9 cellular contexts compared by ENCODE assay signal in the genomic region with DNA sequence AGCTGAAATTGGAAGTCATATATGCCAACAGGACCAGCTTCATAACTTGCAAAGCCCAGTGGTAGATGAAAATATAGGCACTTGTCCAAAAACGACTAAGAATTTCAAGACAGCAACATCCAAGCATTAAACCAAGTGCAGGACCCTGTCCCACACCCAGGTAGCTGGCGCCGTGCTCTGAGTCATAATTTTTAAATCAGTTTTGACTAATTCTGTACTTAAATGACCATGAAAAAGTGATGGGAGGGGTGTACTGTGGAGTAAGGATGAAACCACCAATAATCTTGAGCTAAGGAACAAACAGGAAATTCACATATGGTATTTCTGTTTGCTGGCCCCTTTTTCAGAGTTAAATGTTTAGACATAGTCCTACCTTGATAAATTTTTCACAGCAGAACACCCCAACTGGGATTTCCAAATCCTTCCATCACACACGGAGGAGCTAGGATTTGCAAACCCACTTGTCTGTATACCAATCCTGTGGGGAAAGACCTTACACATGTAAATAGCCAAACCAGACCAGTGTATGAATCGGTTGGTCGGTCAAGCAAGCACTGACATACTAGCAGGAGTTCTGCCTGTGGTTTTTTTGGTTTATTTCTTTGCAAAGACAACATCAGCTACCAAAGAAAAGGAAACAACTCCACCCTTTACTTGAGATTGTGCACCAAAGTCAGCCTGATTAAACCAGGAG.
DNase-seq lines count a peak whose midpoint lies in the region; ATAC-seq, FAIRE-seq and TF ChIP-seq lines count a peak whose summit lies in the region.
"Had no signal": no experiment of that assay in that cellular context is flagged by ENCODE, and none has a peak within 500 bp of the region (broad histone marks: within the 10 kb centered on the region; RNA-seq: fewer than 3 reads in every experiment).

No MANE protein-coding gene starts in this region.

- no peak overlapping the region for H3K9ac ChIP-seq in trophoblast cell (ENCODE audit: low read length)

- H3K4ac ChIP-seq in trophoblast cell (ENCODE audit: low read depth, low read length) = no peak overlapping the region

- H3K4me1 ChIP-seq in trophoblast cell (ENCODE audit: control insufficient read depth in 1 of 2, insufficient read depth in 2 of 2, low read length in 2 of 2) (peaks cover 2 to 4% of the 10 kb centered on the region in 2 experiments), right atrium auricular region (peaks cover 0 to 7% of the 10 kb centered on the region in 2 donors)

- H3K4me2 ChIP-seq in trophoblast cell (ENCODE audit: low read length) = no peak overlapping the region

- H2BK12ac ChIP-seq in trophoblast cell (ENCODE audit: low read length) = no peak overlapping the region

- no peak overlapping the region for H2AFZ ChIP-seq in trophoblast cell (ENCODE audit: insufficient read depth, low read length, poor library complexity)

- no peaks in the 10 kb centered on the region for H3K36me3 ChIP-seq in trophoblast cell (ENCODE audit: control insufficient read depth in 1 of 2, insufficient read depth in 2 of 2, low read length in 2 of 2)
- H3K36me3 ChIP-seq in right atrium auricular region = no peaks in the 10 kb centered on the region

- no CpG with 5 or more reads among the region's 6 CpGs for WGBS in trophoblast cell (ENCODE audit: extremely low coverage, insufficient coverage, insufficient read length)

- H3K79me1 ChIP-seq in trophoblast cell (ENCODE audit: low read length) = peaks cover 4% of the 10 kb centered on the region

- no peak overlapping the region for H4K91ac ChIP-seq in trophoblast cell (ENCODE audit: low read depth, low read length)

- no peak overlapping the region for H3K14ac ChIP-seq in trophoblast cell (ENCODE audit: low read length)

- no peaks in the 10 kb centered on the region for H3K9me3 ChIP-seq in trophoblast cell (ENCODE audit: insufficient read depth, low read depth, low read length)
- no peaks in the 10 kb centered on the region for H3K9me3 ChIP-seq in right atrium auricular region

- H2BK5ac ChIP-seq in trophoblast cell (ENCODE audit: low read depth, low read length, poor library complexity) = no peak overlapping the region

- H3K27me3 ChIP-seq in trophoblast cell (ENCODE audit: insufficient read depth, low read length) (no peaks in the 10 kb centered on the region), right atrium auricular region (no peaks in the 10 kb centered on the region)

- H2BK120ac ChIP-seq in trophoblast cell (ENCODE audit: insufficient read depth, low read length, poor library complexity) = no peak overlapping the region

- no peak for TF ChIP-seq CTCF in right atrium auricular region (IDR thresholded peaks at IDR 0.05)

- ATAC-seq in GM21390 (IDR thresholded peaks at IDR 0.05; ENCODE audit: unreplicated experiment) (peak; percentile 94), HG03159 (IDR thresholded peaks at IDR 0.05; ENCODE audit: unreplicated experiment) (peak; percentile 85)

- no peak overlapping the region for H3K23ac ChIP-seq in trophoblast cell (ENCODE audit: low read length)

- H4K8ac ChIP-seq in trophoblast cell (ENCODE audit: low read depth, low read length) = no peak overlapping the region

- no peaks in the 10 kb centered on the region for H3K79me2 ChIP-seq in trophoblast cell (ENCODE audit: control insufficient read depth, insufficient read depth, low read length, poor library complexity)

- H3K27ac ChIP-seq in trophoblast cell (ENCODE audit: low read depth, low read length) (no peak overlapping the region), right atrium auricular region (no peak overlapping the region)
- H3K27ac ChIP-seq: SK-N-MC had no signal

- H3K18ac ChIP-seq in trophoblast cell (ENCODE audit: low read length) = no peak overlapping the region

- DNase-seq in GM18507 (ENCODE audit: extremely low spot score, insufficient read length, low read depth) (peak; percentile 44), germinal center (ENCODE audit: low spot score) (peak; percentile 54), NCI-H1417 (lab: John Stamatoyannopoulos, UW) (no peak), trophoblast cell (no peak), right atrium auricular region (ENCODE audit: low spot score) (no peak)
- DNase-seq in activated naive CD4-positive, alpha-beta T cell treated with anti-CD3 and anti-CD28 coated beads, Interleukin-2, amount 50 U/mL, for 16 hours = no peak

- peak; percentile 95 for FAIRE-seq in GM18507 (lab: Jason Lieb, UNC)

- no peak overlapping the region for H2AK5ac ChIP-seq in trophoblast cell (ENCODE audit: low read length)

- H3K4me3 ChIP-seq in trophoblast cell (ENCODE audit: low read depth, low read length) = no peak overlapping the region
- H3K4me3 ChIP-seq in right atrium auricular region = no peak overlapping the region
- H3K4me3 ChIP-seq: SK-N-MC had no signal

- H4K12ac ChIP-seq in trophoblast cell (ENCODE audit: low read depth, low read length) = no peak overlapping the region

Comparison
In these comparisons a context has a peak if more than half of its experiments do, and no peak if none do; other contexts are left out.
1. DNase-seq: peak in GM18507 (single experiment) and germinal center (single experiment); none in NCI-H1417 (0 of 3), activated naive CD4-positive, alpha-beta T cell treated with anti-CD3 and anti-CD28 coated beads, Interleukin-2, amount 50 U/mL, for 16 hours (single experiment), trophoblast cell (0 of 2) and right atrium auricular region (single experiment).